ENCODE assay signal across 1 cellular context in the genomic region with DNA sequence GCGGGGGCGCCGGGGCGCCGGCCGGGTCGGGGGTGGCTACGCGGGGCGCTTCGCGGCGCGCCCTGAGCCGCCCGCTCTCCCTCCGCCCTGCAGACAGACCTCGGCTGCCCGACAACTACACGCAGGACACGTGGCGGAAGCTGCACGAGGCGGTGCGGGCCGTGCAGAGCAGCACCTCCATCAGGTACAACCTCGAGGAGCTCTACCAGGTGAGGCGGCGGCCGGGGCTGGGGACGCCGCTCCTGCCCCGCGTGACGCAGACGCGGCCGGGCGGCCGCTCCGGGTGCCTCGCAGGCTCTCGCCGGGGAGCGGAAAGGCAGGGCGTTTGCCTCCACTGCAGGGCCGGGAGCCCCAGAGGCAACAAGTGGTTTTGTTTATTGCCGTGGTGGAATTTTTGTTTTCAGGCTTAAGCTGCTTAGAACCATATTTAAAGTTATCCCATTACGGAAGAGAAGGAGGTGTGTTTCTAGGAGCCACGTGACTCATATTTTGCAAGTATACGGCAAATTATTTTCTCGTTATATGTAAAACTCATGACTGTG.
A peak's percentile ranks its signal among the peaks of the same experiment; 100 is the strongest.
TF ChIP-seq lines count a peak whose summit lies in the region.

No MANE protein-coding gene starts in this region.

TF ChIP-seq in HepG2, 621 proteins besides CTCF, POLR2A, EP300 and RAD21 (continued from another document and continues in another):
- TF ChIP-seq, protein P1, sequence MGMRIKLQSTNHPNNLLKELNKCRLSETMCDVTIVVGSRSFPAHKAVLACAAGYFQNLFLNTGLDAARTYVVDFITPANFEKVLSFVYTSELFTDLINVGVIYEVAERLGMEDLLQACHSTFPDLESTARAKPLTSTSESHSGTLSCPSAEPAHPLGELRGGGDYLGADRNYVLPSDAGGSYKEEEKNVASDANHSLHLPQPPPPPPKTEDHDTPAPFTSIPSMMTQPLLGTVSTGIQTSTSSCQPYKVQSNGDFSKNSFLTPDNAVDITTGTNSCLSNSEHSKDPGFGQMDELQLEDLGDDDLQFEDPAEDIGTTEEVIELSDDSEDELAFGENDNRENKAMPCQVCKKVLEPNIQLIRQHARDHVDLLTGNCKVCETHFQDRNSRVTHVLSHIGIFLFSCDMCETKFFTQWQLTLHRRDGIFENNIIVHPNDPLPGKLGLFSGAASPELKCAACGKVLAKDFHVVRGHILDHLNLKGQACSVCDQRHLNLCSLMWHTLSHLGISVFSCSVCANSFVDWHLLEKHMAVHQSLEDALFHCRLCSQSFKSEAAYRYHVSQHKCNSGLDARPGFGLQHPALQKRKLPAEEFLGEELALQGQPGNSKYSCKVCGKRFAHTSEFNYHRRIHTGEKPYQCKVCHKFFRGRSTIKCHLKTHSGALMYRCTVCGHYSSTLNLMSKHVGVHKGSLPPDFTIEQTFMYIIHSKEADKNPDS (CRISPR knock-in tag; IDR thresholded peaks at IDR 0.05): no peak
- TF ChIP-seq ZNF10 (CRISPR knock-in tag; IDR thresholded peaks at IDR 0.05; ENCODE audit: borderline replicate concordance, low read depth): no peak
- TF ChIP-seq ZFP82 (CRISPR knock-in tag; IDR thresholded peaks at IDR 0.05; ENCODE audit: borderline replicate concordance): no peak
- no peak for TF ChIP-seq ZNF121 (CRISPR knock-in tag; IDR thresholded peaks at IDR 0.05)
- no peak for TF ChIP-seq SRF (IDR thresholded peaks at IDR 0.05; ENCODE audit: low read depth, low read length)
- TF ChIP-seq ZKSCAN5 (CRISPR knock-in tag; IDR thresholded peaks at IDR 0.05): no peak
- TF ChIP-seq ZNF17 (CRISPR knock-in tag; IDR thresholded peaks at IDR 0.05): no peak
- TF ChIP-seq ZNF446 (CRISPR knock-in tag; IDR thresholded peaks at IDR 0.05): peak; percentile 69; the same call in 1 of the 2 replicates
- TF ChIP-seq ZNF761 (CRISPR knock-in tag; conservative IDR thresholded peaks at IDR 0.05): no peak
- TF ChIP-seq HOXA7 (CRISPR knock-in tag; IDR thresholded peaks at IDR 0.05): no peak
- TF ChIP-seq, protein P2, sequence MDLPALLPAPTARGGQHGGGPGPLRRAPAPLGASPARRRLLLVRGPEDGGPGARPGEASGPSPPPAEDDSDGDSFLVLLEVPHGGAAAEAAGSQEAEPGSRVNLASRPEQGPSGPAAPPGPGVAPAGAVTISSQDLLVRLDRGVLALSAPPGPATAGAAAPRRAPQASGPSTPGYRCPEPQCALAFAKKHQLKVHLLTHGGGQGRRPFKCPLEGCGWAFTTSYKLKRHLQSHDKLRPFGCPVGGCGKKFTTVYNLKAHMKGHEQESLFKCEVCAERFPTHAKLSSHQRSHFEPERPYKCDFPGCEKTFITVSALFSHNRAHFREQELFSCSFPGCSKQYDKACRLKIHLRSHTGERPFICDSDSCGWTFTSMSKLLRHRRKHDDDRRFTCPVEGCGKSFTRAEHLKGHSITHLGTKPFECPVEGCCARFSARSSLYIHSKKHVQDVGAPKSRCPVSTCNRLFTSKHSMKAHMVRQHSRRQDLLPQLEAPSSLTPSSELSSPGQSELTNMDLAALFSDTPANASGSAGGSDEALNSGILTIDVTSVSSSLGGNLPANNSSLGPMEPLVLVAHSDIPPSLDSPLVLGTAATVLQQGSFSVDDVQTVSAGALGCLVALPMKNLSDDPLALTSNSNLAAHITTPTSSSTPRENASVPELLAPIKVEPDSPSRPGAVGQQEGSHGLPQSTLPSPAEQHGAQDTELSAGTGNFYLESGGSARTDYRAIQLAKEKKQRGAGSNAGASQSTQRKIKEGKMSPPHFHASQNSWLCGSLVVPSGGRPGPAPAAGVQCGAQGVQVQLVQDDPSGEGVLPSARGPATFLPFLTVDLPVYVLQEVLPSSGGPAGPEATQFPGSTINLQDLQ (CRISPR knock-in tag; IDR thresholded peaks at IDR 0.05): peak; percentile 61; the same call in 1 of the 2 replicates
- TF ChIP-seq, protein P3, sequence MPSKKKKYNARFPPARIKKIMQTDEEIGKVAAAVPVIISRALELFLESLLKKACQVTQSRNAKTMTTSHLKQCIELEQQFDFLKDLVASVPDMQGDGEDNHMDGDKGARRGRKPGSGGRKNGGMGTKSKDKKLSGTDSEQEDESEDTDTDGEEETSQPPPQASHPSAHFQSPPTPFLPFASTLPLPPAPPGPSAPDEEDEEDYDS (CRISPR knock-in tag; IDR thresholded peaks at IDR 0.05): no peak
- TF ChIP-seq, protein P4, sequence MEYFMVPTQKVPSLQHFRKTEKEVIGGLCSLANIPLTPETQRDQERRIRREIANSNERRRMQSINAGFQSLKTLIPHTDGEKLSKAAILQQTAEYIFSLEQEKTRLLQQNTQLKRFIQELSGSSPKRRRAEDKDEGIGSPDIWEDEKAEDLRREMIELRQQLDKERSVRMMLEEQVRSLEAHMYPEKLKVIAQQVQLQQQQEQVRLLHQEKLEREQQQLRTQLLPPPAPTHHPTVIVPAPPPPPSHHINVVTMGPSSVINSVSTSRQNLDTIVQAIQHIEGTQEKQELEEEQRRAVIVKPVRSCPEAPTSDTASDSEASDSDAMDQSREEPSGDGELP (IDR thresholded peaks at IDR 0.05; ENCODE audit: borderline replicate concordance, low read depth): no peak
- peak; percentile 58; the same call in 1 of the 2 replicates for TF ChIP-seq ZNF788 (CRISPR knock-in tag; IDR thresholded peaks at IDR 0.05; ENCODE audit: borderline replicate concordance)
- TF ChIP-seq THYN1 (CRISPR knock-in tag; IDR thresholded peaks at IDR 0.05; ENCODE audit: borderline replicate concordance, low read depth): no peak
- TF ChIP-seq BORCS8-MEF2B (CRISPR knock-in tag; IDR thresholded peaks at IDR 0.05): peak; percentile 90
- TF ChIP-seq PPARG (CRISPR knock-in tag; conservative IDR thresholded peaks at IDR 0.05): no peak
- TF ChIP-seq, protein P5, sequence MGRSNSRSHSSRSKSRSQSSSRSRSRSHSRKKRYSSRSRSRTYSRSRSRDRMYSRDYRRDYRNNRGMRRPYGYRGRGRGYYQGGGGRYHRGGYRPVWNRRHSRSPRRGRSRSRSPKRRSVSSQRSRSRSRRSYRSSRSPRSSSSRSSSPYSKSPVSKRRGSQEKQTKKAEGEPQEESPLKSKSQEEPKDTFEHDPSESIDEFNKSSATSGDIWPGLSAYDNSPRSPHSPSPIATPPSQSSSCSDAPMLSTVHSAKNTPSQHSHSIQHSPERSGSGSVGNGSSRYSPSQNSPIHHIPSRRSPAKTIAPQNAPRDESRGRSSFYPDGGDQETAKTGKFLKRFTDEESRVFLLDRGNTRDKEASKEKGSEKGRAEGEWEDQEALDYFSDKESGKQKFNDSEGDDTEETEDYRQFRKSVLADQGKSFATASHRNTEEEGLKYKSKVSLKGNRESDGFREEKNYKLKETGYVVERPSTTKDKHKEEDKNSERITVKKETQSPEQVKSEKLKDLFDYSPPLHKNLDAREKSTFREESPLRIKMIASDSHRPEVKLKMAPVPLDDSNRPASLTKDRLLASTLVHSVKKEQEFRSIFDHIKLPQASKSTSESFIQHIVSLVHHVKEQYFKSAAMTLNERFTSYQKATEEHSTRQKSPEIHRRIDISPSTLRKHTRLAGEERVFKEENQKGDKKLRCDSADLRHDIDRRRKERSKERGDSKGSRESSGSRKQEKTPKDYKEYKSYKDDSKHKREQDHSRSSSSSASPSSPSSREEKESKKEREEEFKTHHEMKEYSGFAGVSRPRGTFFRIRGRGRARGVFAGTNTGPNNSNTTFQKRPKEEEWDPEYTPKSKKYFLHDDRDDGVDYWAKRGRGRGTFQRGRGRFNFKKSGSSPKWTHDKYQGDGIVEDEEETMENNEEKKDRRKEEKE (IDR thresholded peaks at IDR 0.05): no peak
- no peak for TF ChIP-seq SMARCE1 (IDR thresholded peaks at IDR 0.05; ENCODE audit: borderline replicate concordance)
- no peak for TF ChIP-seq DPF2 (CRISPR knock-in tag; IDR thresholded peaks at IDR 0.05; ENCODE audit: borderline replicate concordance, low read depth)
- no peak for TF ChIP-seq POLR2AphosphoS2 (IDR thresholded peaks at IDR 0.05; ENCODE audit: low read depth, low read length)
- peak; percentile 82 for TF ChIP-seq ARNT2 (CRISPR knock-in tag; IDR thresholded peaks at IDR 0.05; ENCODE audit: low read depth)
- no peak for TF ChIP-seq HCFC1 (IDR thresholded peaks at IDR 0.05; ENCODE audit: low read depth, low read length)
- TF ChIP-seq AGO2 (optimal IDR thresholded peaks at IDR 0.05; ENCODE audit: low read depth, low read length): peak; percentile 72
- no peak for TF ChIP-seq DNMT3B (CRISPR knock-in tag; conservative IDR thresholded peaks at IDR 0.05)
- TF ChIP-seq PITX1 (CRISPR knock-in tag; IDR thresholded peaks at IDR 0.05): no peak
- TF ChIP-seq, protein P6, sequence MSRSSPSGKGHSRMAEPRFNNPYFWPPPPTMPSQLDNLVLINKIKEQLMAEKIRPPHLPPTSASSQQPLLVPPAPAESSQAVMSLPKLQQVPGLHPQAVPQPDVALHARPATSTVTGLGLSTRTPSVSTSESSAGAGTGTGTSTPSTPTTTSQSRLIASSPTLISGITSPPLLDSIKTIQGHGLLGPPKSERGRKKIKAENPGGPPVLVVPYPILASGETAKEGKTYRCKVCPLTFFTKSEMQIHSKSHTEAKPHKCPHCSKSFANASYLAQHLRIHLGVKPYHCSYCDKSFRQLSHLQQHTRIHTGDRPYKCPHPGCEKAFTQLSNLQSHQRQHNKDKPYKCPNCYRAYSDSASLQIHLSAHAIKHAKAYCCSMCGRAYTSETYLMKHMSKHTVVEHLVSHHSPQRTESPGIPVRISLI (CRISPR knock-in tag; IDR thresholded peaks at IDR 0.05; ENCODE audit: borderline replicate concordance): no peak
- no peak for TF ChIP-seq SMAD3 (CRISPR knock-in tag; IDR thresholded peaks at IDR 0.05)
- TF ChIP-seq SAP130 (CRISPR knock-in tag; IDR thresholded peaks at IDR 0.05; ENCODE audit: low read depth): peak; percentile 69
- no peak for TF ChIP-seq ZNF530 (CRISPR knock-in tag; IDR thresholded peaks at IDR 0.05; ENCODE audit: low read depth)
- no peak for TF ChIP-seq ZNF678 (CRISPR knock-in tag; IDR thresholded peaks at IDR 0.05)
- TF ChIP-seq HDAC6 (IDR thresholded peaks at IDR 0.05; ENCODE audit: low read depth, low read length): no peak
- TF ChIP-seq ATM (IDR thresholded peaks at IDR 0.05; ENCODE audit: borderline replicate concordance): no peak
- TF ChIP-seq SNAPC2 (CRISPR knock-in tag; IDR thresholded peaks at IDR 0.05): no peak
- no peak for TF ChIP-seq ZNF747 (CRISPR knock-in tag; IDR thresholded peaks at IDR 0.05; ENCODE audit: borderline replicate concordance)
- TF ChIP-seq ZFP41 (CRISPR knock-in tag; IDR thresholded peaks at IDR 0.05; ENCODE audit: borderline replicate concordance): no peak
- TF ChIP-seq CEBPB (IDR thresholded peaks at IDR 0.05; ENCODE audit: borderline replicate concordance, low read depth, low read length): no peak
- TF ChIP-seq ZNF256 (CRISPR knock-in tag; conservative IDR thresholded peaks at IDR 0.05): 0 out of 2 replicates have a peak, but pooled peaks have one; percentile 51
- TF ChIP-seq, protein P7, sequence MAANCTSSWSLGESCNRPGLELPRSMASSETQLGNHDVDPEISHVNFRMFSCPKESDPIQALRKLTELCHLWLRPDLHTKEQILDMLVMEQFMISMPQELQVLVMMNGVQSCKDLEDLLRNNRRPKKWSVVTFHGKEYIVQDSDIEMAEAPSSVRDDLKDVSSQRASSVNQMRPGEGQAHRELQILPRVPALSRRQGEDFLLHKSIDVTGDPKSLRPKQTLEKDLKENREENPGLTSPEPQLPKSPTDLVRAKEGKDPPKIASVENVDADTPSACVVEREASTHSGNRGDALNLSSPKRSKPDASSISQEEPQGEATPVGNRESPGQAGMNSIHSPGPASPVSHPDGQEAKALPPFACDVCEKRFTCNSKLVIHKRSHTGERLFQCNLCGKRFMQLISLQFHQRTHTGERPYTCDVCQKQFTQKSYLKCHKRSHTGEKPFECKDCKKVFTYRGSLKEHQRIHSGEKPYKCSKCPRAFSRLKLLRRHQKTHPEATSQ (CRISPR knock-in tag; IDR thresholded peaks at IDR 0.05; ENCODE audit: borderline replicate concordance): 0 out of 2 replicates have a peak, but pooled peaks have one; percentile 53
- TF ChIP-seq, protein P8, sequence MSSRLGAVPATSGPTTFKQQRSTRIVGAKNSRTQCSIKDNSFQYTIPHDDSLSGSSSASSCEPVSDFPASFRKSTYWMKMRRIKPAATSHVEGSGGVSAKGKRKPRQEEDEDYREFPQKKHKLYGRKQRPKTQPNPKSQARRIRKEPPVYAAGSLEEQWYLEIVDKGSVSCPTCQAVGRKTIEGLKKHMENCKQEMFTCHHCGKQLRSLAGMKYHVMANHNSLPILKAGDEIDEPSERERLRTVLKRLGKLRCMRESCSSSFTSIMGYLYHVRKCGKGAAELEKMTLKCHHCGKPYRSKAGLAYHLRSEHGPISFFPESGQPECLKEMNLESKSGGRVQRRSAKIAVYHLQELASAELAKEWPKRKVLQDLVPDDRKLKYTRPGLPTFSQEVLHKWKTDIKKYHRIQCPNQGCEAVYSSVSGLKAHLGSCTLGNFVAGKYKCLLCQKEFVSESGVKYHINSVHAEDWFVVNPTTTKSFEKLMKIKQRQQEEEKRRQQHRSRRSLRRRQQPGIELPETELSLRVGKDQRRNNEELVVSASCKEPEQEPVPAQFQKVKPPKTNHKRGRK (CRISPR knock-in tag; IDR thresholded peaks at IDR 0.05): no peak
- TF ChIP-seq NR2F2 (IDR thresholded peaks at IDR 0.05; ENCODE audit: borderline replicate concordance, low read depth): no peak
- TF ChIP-seq, protein P9, sequence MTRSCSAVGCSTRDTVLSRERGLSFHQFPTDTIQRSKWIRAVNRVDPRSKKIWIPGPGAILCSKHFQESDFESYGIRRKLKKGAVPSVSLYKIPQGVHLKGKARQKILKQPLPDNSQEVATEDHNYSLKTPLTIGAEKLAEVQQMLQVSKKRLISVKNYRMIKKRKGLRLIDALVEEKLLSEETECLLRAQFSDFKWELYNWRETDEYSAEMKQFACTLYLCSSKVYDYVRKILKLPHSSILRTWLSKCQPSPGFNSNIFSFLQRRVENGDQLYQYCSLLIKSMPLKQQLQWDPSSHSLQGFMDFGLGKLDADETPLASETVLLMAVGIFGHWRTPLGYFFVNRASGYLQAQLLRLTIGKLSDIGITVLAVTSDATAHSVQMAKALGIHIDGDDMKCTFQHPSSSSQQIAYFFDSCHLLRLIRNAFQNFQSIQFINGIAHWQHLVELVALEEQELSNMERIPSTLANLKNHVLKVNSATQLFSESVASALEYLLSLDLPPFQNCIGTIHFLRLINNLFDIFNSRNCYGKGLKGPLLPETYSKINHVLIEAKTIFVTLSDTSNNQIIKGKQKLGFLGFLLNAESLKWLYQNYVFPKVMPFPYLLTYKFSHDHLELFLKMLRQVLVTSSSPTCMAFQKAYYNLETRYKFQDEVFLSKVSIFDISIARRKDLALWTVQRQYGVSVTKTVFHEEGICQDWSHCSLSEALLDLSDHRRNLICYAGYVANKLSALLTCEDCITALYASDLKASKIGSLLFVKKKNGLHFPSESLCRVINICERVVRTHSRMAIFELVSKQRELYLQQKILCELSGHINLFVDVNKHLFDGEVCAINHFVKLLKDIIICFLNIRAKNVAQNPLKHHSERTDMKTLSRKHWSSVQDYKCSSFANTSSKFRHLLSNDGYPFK (CRISPR knock-in tag; IDR thresholded peaks at IDR 0.05; ENCODE audit: borderline replicate concordance): no peak
- TF ChIP-seq, protein P10, sequence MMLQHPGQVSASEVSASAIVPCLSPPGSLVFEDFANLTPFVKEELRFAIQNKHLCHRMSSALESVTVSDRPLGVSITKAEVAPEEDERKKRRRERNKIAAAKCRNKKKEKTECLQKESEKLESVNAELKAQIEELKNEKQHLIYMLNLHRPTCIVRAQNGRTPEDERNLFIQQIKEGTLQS (CRISPR knock-in tag; IDR thresholded peaks at IDR 0.05): no peak
- TF ChIP-seq IRX3 (CRISPR knock-in tag; IDR thresholded peaks at IDR 0.05; ENCODE audit: borderline replicate concordance, low read depth): 0 out of 2 replicates have a peak, but pooled peaks have one; percentile 88
- TF ChIP-seq HES4 (CRISPR knock-in tag; IDR thresholded peaks at IDR 0.05; ENCODE audit: borderline replicate concordance): peak; percentile 87; the same call in 1 of the 2 replicates
- peak; percentile 80; the same call in 1 of the 2 replicates for TF ChIP-seq ZNF724P (CRISPR knock-in tag; IDR thresholded peaks at IDR 0.05; ENCODE audit: borderline replicate concordance)
